In genomic region chr5:151565971-151566370, GRCh38 we compare ENCODE assay signal across 9 cellular contexts. TPM values are rescaled to one million over a fixed set of nuclear protein-coding genes. Genes with fewer than 3 reads are reported as not detected.
"Had no signal": no experiment of that assay in that cellular context is flagged by ENCODE, and none has a peak within 500 bp of the region (broad histone marks: within the 10 kb centered on the region; RNA-seq: fewer than 3 reads in every experiment).

No MANE protein-coding gene starts in this region.

- ATAC-seq: GM12878 had no signal

- DNase-seq: GDM1, GF-D8 had no signal

- FAIRE-seq: G401.6, GM12878, GM12891, GM12892, GM18507, GM19239 had no signal

- H3K4me3 ChIP-seq: GM12878 had no signal

RNA-seq across cellular contexts. Expression of gene FAT2, which starts 25.2 kb away (rescaled TPM):
- total RNA-seq: G401 had no signal
